ENCODE assay signal across 10 cellular contexts in genomic region chr6:73704260-73704659, GRCh38. TPM values are rescaled to one million over a fixed set of nuclear protein-coding genes. Genes with fewer than 3 reads are reported as not detected.
DNase-seq lines count a peak whose midpoint lies in the region; ATAC-seq lines count a peak whose summit lies in the region.
"Had no signal": no experiment of that assay in that cellular context is flagged by ENCODE, and none has a peak within 500 bp of the region (broad histone marks: within the 10 kb centered on the region; RNA-seq: fewer than 3 reads in every experiment).

No MANE protein-coding gene starts in this region.

- ATAC-seq in HG03342 (IDR thresholded peaks at IDR 0.05; ENCODE audit: unreplicated experiment), result no peak
- ATAC-seq in effector memory CD8-positive, alpha-beta T cell (replicated peaks), result no peak
- no peak for ATAC-seq in T-helper 17 cell

- H3K36me3 Mint-ChIP-seq in effector memory CD8-positive, alpha-beta T cell (ENCODE audit: insufficient read depth), result no peaks in the 10 kb centered on the region
- no peaks in the 10 kb centered on the region for H3K36me3 Mint-ChIP-seq in T-helper 17 cell (ENCODE audit: low read depth)

- H3K9me3 ChIP-seq in adipocyte (ENCODE audit: control insufficient read depth, low read length) (no peaks in the 10 kb centered on the region), mesodermal cell (ENCODE audit: control insufficient read depth, low read length) (no peaks in the 10 kb centered on the region), T-helper 17 cell (ENCODE audit: control insufficient read depth, low read length, poor library complexity, severe bottlenecking) (no peaks in the 10 kb centered on the region)

- no peaks in the 10 kb centered on the region for H3K27me3 ChIP-seq in adipocyte (replicated peaks; ENCODE audit: control insufficient read depth, insufficient read depth, low read length)

- no peaks in the 10 kb centered on the region for H3K9me3 Mint-ChIP-seq in effector memory CD8-positive, alpha-beta T cell
- H3K9me3 Mint-ChIP-seq: endodermal cell had no signal

- H3K4me1 ChIP-seq in adipocyte (ENCODE audit: control insufficient read depth, insufficient read depth, low read length), result peaks cover 30% of the 10 kb centered on the region
- H3K4me1 ChIP-seq in mesodermal cell (ENCODE audit: control insufficient read depth, insufficient read depth, low read length, poor library complexity, severe bottlenecking), result peaks cover 28% of the 10 kb centered on the region

- WGBS in mesodermal cell (ENCODE audit: insufficient coverage in 2 of 2), 2 experiments, result 73 to 82% methylated on average over 3 to 7 of the region's 8 CpGs

- H3K9ac ChIP-seq in adipocyte (ENCODE audit: low read length), result peak overlapping the region; percentile 77

- H3K27ac Mint-ChIP-seq in effector memory CD8-positive, alpha-beta T cell, result no peak overlapping the region
- H3K27ac Mint-ChIP-seq in T-helper 17 cell, result no peak overlapping the region
- H3K27ac Mint-ChIP-seq: endodermal cell had no signal

- peaks cover 22 to 34% of the 10 kb centered on the region in 2 donors for H3K27me3 Mint-ChIP-seq in effector memory CD8-positive, alpha-beta T cell
- peaks cover 39% of the 10 kb centered on the region for H3K27me3 Mint-ChIP-seq in T-helper 17 cell

- peak overlapping the region; percentile 82 for H3K27ac ChIP-seq in mesodermal cell (ENCODE audit: low read depth, low read length, severe bottlenecking)

- no peaks in the 10 kb centered on the region for H3K4me1 Mint-ChIP-seq in effector memory CD8-positive, alpha-beta T cell (ENCODE audit: low read depth in 2 of 2)
- H3K4me1 Mint-ChIP-seq in T-helper 17 cell, result no peaks in the 10 kb centered on the region

- H3K4me3 ChIP-seq in adipocyte (ENCODE audit: low read length) (peak overlapping the region; percentile 57), mesodermal cell (ENCODE audit: extremely low read depth, insufficient read depth, low read length, poor library complexity, severe bottlenecking) (no peak overlapping the region)

- DNase-seq in AG08396 (ENCODE audit: low spot score) (peak; percentile 71), HK-2 (ENCODE audit: unreplicated experiment) (peak; percentile 75), adipocyte (ENCODE audit: low read depth) (peak; percentile 93), T-helper 17 cell (no peak), NCI-H2171 (lab: John Stamatoyannopoulos, UW) (no peak)
- no peak for DNase-seq in effector memory CD8-positive, alpha-beta T cell
- DNase-seq: endodermal cell, NCI-H774 had no signal

- H3K36me3 ChIP-seq in adipocyte (ENCODE audit: control insufficient read depth, insufficient read depth, low read length, severe bottlenecking) (peaks cover 6% of the 10 kb centered on the region), mesodermal cell (ENCODE audit: control insufficient read depth, insufficient read depth, low read length) (no peaks in the 10 kb centered on the region)

- H3K4me3 Mint-ChIP-seq in effector memory CD8-positive, alpha-beta T cell, result no peak overlapping the region
- H3K4me3 Mint-ChIP-seq in T-helper 17 cell, result no peak overlapping the region
- H3K4me3 Mint-ChIP-seq: endodermal cell had no signal

RNA-seq across cellular contexts. Expression of gene CD109, which starts 8.3 kb away (rescaled TPM):
- 10.9 TPM for polyA plus RNA-seq in mesodermal cell (2013, experiment 1 of 2)
- 10.1 TPM for polyA plus RNA-seq in mesodermal cell (2013, experiment 2 of 2)
- total RNA-seq in T-helper 17 cell, result under 1 TPM; 0.30 to 0.83 TPM

RNA-seq across cellular contexts. Expression of gene SLC17A5, which starts 50.5 kb away (rescaled TPM):
- 14.6 TPM for polyA plus RNA-seq in mesodermal cell (2013, experiment 1 of 2)
- 15.0 TPM for polyA plus RNA-seq in mesodermal cell (2013, experiment 2 of 2)
- 1 to 10 TPM; 6.6 to 9.2 TPM for total RNA-seq in T-helper 17 cell

Comparison
In these comparisons a context has a peak if more than half of its experiments do, and no peak if none do; other contexts are left out.
1. DNase-seq: peak in AG08396 (single experiment), HK-2 (single experiment) and adipocyte (single experiment); none in effector memory CD8-positive, alpha-beta T cell (0 of 3), T-helper 17 cell (0 of 3) and NCI-H2171 (single experiment).